In genomic region chr3:94101860-94102259, GRCh38 we compare ENCODE assay signal across 14 cellular contexts. TPM values are rescaled to one million over a fixed set of nuclear protein-coding genes. Genes with fewer than 3 reads are reported as not detected.
DNase-seq lines count a peak whose midpoint lies in the region; ATAC-seq, FAIRE-seq and TF ChIP-seq lines count a peak whose summit lies in the region.
"Had no signal": no experiment of that assay in that cellular context is flagged by ENCODE, and none has a peak within 500 bp of the region (broad histone marks: within the 10 kb centered on the region; RNA-seq: fewer than 3 reads in every experiment).

No MANE protein-coding gene starts in this region.

- POLR2A ChIA-PET in activated CD4-positive, alpha-beta T cell treated with anti-CD3 and anti-CD28 coated beads, Interleukin-2, amount 10 ng/mL, durations not matched to agents 7 days and 5 days (lab: Charles Lee) = interaction anchor here (0.6 kb wide), 1 partner anchor 82 kb away, joined by 5 read pairs; no protein-coding TSS in a partner anchor

- H3K4me1 ChIP-seq in kidney (ENCODE audit: control insufficient read depth in 1 of 2, insufficient read depth in 1 of 2, low read depth in 1 of 2, low read length in 2 of 2) = no peaks in the 10 kb centered on the region

- H3K9ac ChIP-seq in kidney (ENCODE audit: low read length in 2 of 2) = no peak overlapping the region

- H3K4me3 Mint-ChIP-seq in stimulated activated naive CD8-positive, alpha-beta T cell treated with anti-CD3 and anti-CD28 coated beads, Interleukin-15, amount 100 ng/mL, for 72 hours = no peak overlapping the region
- H3K4me3 Mint-ChIP-seq in activated CD4-positive, alpha-beta T cell treated with anti-CD3 and anti-CD28 coated beads, Interleukin-2, amount 10 ng/mL, durations not matched to agents 7 days and 5 days = no peak overlapping the region
- H3K4me3 Mint-ChIP-seq: activated T-cell treated with anti-CD3 and anti-CD28 coated beads, Interleukin-2, amount 50 U/mL, for 4 hours had no signal

- H3K4me3 ChIP-seq in kidney (ENCODE audit: low read length in 2 of 2) = no peak overlapping the region
- H3K4me3 ChIP-seq: ovary had no signal

- no peak for ATAC-seq in GM21360 (IDR thresholded peaks at IDR 0.05; ENCODE audit: unreplicated experiment)
- no peak for ATAC-seq in HG03139 (IDR thresholded peaks at IDR 0.05; ENCODE audit: unreplicated experiment)
- ATAC-seq in stimulated activated naive CD8-positive, alpha-beta T cell treated with anti-CD3 and anti-CD28 coated beads, Interleukin-15, amount 100 ng/mL, for 72 hours = no peak
- ATAC-seq: activated T-cell treated with anti-CD3 and anti-CD28 coated beads, Interleukin-2, amount 50 U/mL, for 4 hours; left ventricle myocardium superior had no signal

- H3K9me3 ChIP-seq in kidney (ENCODE audit: control insufficient read depth in 1 of 2, low read length in 2 of 2) = no peaks in the 10 kb centered on the region
- H3K9me3 ChIP-seq: ovary had no signal

- intact Hi-C loops in kidney (cut with DNase I) = no loop called here

- no peaks in the 10 kb centered on the region for H3K4me1 Mint-ChIP-seq in stimulated activated naive CD8-positive, alpha-beta T cell treated with anti-CD3 and anti-CD28 coated beads, Interleukin-15, amount 100 ng/mL, for 72 hours
- H3K4me1 Mint-ChIP-seq in activated CD4-positive, alpha-beta T cell treated with anti-CD3 and anti-CD28 coated beads, Interleukin-2, amount 10 ng/mL, durations not matched to agents 7 days and 5 days = peaks cover 4% of the 10 kb centered on the region

- H3K27ac ChIP-seq in kidney (ENCODE audit: low read depth in 2 of 2, low read length in 2 of 2) = no peak overlapping the region
- H3K27ac ChIP-seq: ovary had no signal

- peaks cover 23% of the 10 kb centered on the region for H3K36me3 Mint-ChIP-seq in activated CD4-positive, alpha-beta T cell treated with anti-CD3 and anti-CD28 coated beads, Interleukin-2, amount 10 ng/mL, durations not matched to agents 7 days and 5 days (ENCODE audit: low read depth)

- peak; percentile 11 for DNase-seq in COLO829 (ENCODE audit: low spot score)
- peak; percentile 36 for DNase-seq in HT-29 (ENCODE audit: low spot score)
- DNase-seq in kidney = no peak
- no peak for DNase-seq in stimulated activated naive CD8-positive, alpha-beta T cell treated with anti-CD3 and anti-CD28 coated beads, Interleukin-15, amount 100 ng/mL, for 72 hours
- no peak for DNase-seq in activated CD4-positive, alpha-beta T cell treated with anti-CD3 and anti-CD28 coated beads, Interleukin-2, amount 10 ng/mL, durations not matched to agents 7 days and 5 days
- DNase-seq: activated T-cell treated with anti-CD3 and anti-CD28 coated beads, Interleukin-2, amount 50 U/mL, for 4 hours; central memory CD4-positive, alpha-beta T cell; foreskin melanocyte; left ventricle myocardium superior; NCI-H1105 treated with DMSO at 0.1 percent for 48 hours; ovary had no signal

- FAIRE-seq in TTC549 (lab: Jason Lieb, UNC) (peak; percentile 31), kidney (lab: Jason Lieb, UNC) (peak; percentile 37)

- H3K36me3 ChIP-seq in kidney (ENCODE audit: control insufficient read depth in 1 of 2, insufficient read depth in 2 of 2, low read length in 2 of 2) = peaks cover 5% of the 10 kb centered on the region in 2 donors
- H3K36me3 ChIP-seq: ovary had no signal

- no peak for TF ChIP-seq CTCF in kidney (IDR thresholded peaks at IDR 0.05; ENCODE audit: borderline replicate concordance, extremely low read depth, insufficient read depth)

- no peaks in the 10 kb centered on the region for H3K27me3 Mint-ChIP-seq in stimulated activated naive CD8-positive, alpha-beta T cell treated with anti-CD3 and anti-CD28 coated beads, Interleukin-15, amount 100 ng/mL, for 72 hours
- no peaks in the 10 kb centered on the region for H3K27me3 Mint-ChIP-seq in activated CD4-positive, alpha-beta T cell treated with anti-CD3 and anti-CD28 coated beads, Interleukin-2, amount 10 ng/mL, durations not matched to agents 7 days and 5 days

- CTCF ChIA-PET in activated CD4-positive, alpha-beta T cell treated with anti-CD3 and anti-CD28 coated beads, Interleukin-2, amount 10 ng/mL, durations not matched to agents 7 days and 5 days (lab: Charles Lee) = no interaction called here

- no peak overlapping the region for H3K27ac Mint-ChIP-seq in stimulated activated naive CD8-positive, alpha-beta T cell treated with anti-CD3 and anti-CD28 coated beads, Interleukin-15, amount 100 ng/mL, for 72 hours
- H3K27ac Mint-ChIP-seq in activated CD4-positive, alpha-beta T cell treated with anti-CD3 and anti-CD28 coated beads, Interleukin-2, amount 10 ng/mL, durations not matched to agents 7 days and 5 days = no peak overlapping the region

- no peaks in the 10 kb centered on the region for H3K9me3 Mint-ChIP-seq in stimulated activated naive CD8-positive, alpha-beta T cell treated with anti-CD3 and anti-CD28 coated beads, Interleukin-15, amount 100 ng/mL, for 72 hours
- no peaks in the 10 kb centered on the region for H3K9me3 Mint-ChIP-seq in activated CD4-positive, alpha-beta T cell treated with anti-CD3 and anti-CD28 coated beads, Interleukin-2, amount 10 ng/mL, durations not matched to agents 7 days and 5 days
- H3K9me3 Mint-ChIP-seq: activated T-cell treated with anti-CD3 and anti-CD28 coated beads, Interleukin-2, amount 50 U/mL, for 4 hours had no signal

RNA-seq across cellular contexts. Expression of gene NSUN3, which starts 39.0 kb away (rescaled TPM):
- 13.9 and 21.5 TPM in 2 replicates for total RNA-seq in HT-29 (2014; rRNA removed; shearing (Covaris generic))
- 16.3 TPM for total RNA-seq in kidney
- 6.5 TPM for polyA plus RNA-seq in kidney (ENCODE audit: insufficient read depth, low read depth, low replicate concordance)
- 10 to 100 TPM; 14.0 to 16.6 TPM for total RNA-seq in activated CD4-positive, alpha-beta T cell treated with anti-CD3 and anti-CD28 coated beads, Interleukin-2, amount 10 ng/mL, durations not matched to agents 7 days and 5 days

RNA-seq across cellular contexts. Expression of gene DHFR2, which starts 39.1 kb away (rescaled TPM):
- total RNA-seq in HT-29 (2014; rRNA removed; shearing (Covaris generic)) = 1.1 TPM in 2 replicates
- total RNA-seq in kidney = 9.9 TPM
- 4.0 TPM for polyA plus RNA-seq in kidney (ENCODE audit: insufficient read depth, low read depth, low replicate concordance)
- 1 to 10 TPM; 8.4 to 9.0 TPM for total RNA-seq in activated CD4-positive, alpha-beta T cell treated with anti-CD3 and anti-CD28 coated beads, Interleukin-2, amount 10 ng/mL, durations not matched to agents 7 days and 5 days

Comparison
In these comparisons a context has a peak if more than half of its experiments do, and no peak if none do; other contexts are left out.
1. DNase-seq: peak in COLO829 (single experiment) and HT-29 (single experiment); none in kidney (single experiment), stimulated activated naive CD8-positive, alpha-beta T cell treated with anti-CD3 and anti-CD28 coated beads, Interleukin-15, amount 100 ng/mL, for 72 hours (0 of 2) and activated CD4-positive, alpha-beta T cell treated with anti-CD3 and anti-CD28 coated beads, Interleukin-2, amount 10 ng/mL, durations not matched to agents 7 days and 5 days (single experiment).